ENCODE assay signal across 20 cellular contexts in genomic region chr3:117168896-117169295, GRCh38.
"Had no signal": no experiment of that assay in that cellular context is flagged by ENCODE, and none has a peak within 500 bp of the region (broad histone marks: within the 10 kb centered on the region; RNA-seq: fewer than 3 reads in every experiment).

No MANE protein-coding gene starts in this region.

- H3K9me3 ChIP-seq: ascending aorta, colonic mucosa had no signal

- H3K4me1 ChIP-seq: ascending aorta, colonic mucosa had no signal

- H3K4me3 ChIP-seq: ascending aorta, cardiac muscle cell, colonic mucosa, PC-9 had no signal

- H3K36me3 ChIP-seq: ascending aorta, cardiac muscle cell, colonic mucosa had no signal

- DNase-seq: activated CD4-positive, alpha-beta T cell treated with anti-CD3 and anti-CD28 coated beads, Interleukin-2, amount 10 ng/mL, durations not matched to agents 24 days and 14 days; activated CD4-positive, alpha-beta T cell treated with anti-CD3 and anti-CD28 coated beads, Interleukin-2, amount 50 U/mL, for 4 hours; activated CD8-positive, alpha-beta T cell treated with anti-CD3 and anti-CD28 coated beads, Interleukin-2, amount 10 ng/mL, durations not matched to agents 7 days and 5 days; activated gamma-delta T cell; activated naive CD4-positive, alpha-beta T cell treated with Interleukin-2 at 50 U/mL for 16 hours; activated naive CD8-positive, alpha-beta T cell treated with anti-CD3 and anti-CD28 coated beads, Interleukin-2, amount 10 ng/mL, durations not matched to agents 7 days and 5 days; activated T-cell treated with anti-CD3 and anti-CD28 coated beads, Interleukin-2, amount 50 U/mL, for 24 hours; amygdala; colonic mucosa; NCI-H1092 treated with DMSO at 0.1 percent for 48 hours; NCI-H1436; NCI-H1694 treated with DMSO at 0.1 percent for 48 hours; NCI-H2081 treated with DMSO at 0.1 percent for 48 hours; NCI-H2171; NCI-H524; PC-9; SIG-M5 had no signal

- H3K27ac ChIP-seq: ascending aorta, cardiac muscle cell, colonic mucosa, PC-9, RWPE1 had no signal

- H2AFZ ChIP-seq: PC-9 had no signal

- H3K4me2 ChIP-seq: PC-9 had no signal

- H3K27me3 ChIP-seq: ascending aorta, cardiac muscle cell, colonic mucosa had no signal
